8 cellular contexts compared by ENCODE assay signal in genomic region chr17:75875940-75876189, GRCh38. TPM values are rescaled to one million over a fixed set of nuclear protein-coding genes. Genes with fewer than 3 reads are reported as not detected.
DNase-seq lines count a peak whose midpoint lies in the region; ATAC-seq and TF ChIP-seq lines count a peak whose summit lies in the region.

No MANE protein-coding gene starts in this region.

- H3K9me3 ChIP-seq in right lobe of liver, result no peaks in the 10 kb centered on the region
- no peaks in the 10 kb centered on the region for H3K9me3 ChIP-seq in upper lobe of left lung

- peak overlapping the region; percentile 61 to 70 (median 66) for H3K4me3 ChIP-seq in right lobe of liver
- peak overlapping the region in 2 of 4 donors; percentile 72 to 80 for H3K4me3 ChIP-seq in upper lobe of left lung

- intact Hi-C loops in activated naive CD4-positive, alpha-beta T cell treated with anti-CD3 and anti-CD28 coated beads for 36 hours (cut with micrococcal nuclease), result loop anchor here (1.0 kb wide), 2 partner anchors 20 to 33 kb away; partner anchors contain the start of gene TRIM65
- intact Hi-C loops in right lobe of liver (cut with DNase I), result no loop called here

- peaks cover 0 to 38% (median 9%) of the 10 kb centered on the region in 4 donors for H3K4me1 ChIP-seq in right lobe of liver
- H3K4me1 ChIP-seq in upper lobe of left lung, result peaks cover 49 to 66% (median 58%) of the 10 kb centered on the region in 4 donors

- peaks cover 34% of the 10 kb centered on the region for H3K4me1 Mint-ChIP-seq in activated naive CD4-positive, alpha-beta T cell treated with anti-CD3 and anti-CD28 coated beads for 36 hours (ENCODE audit: low read depth)
- H3K4me1 Mint-ChIP-seq in activated naive CD8-positive, alpha-beta T cell treated with anti-CD3 and anti-CD28 coated beads for 36 hours, result peaks cover 31% of the 10 kb centered on the region

- CTCF ChIA-PET in activated naive CD4-positive, alpha-beta T cell treated with anti-CD3 and anti-CD28 coated beads for 36 hours (lab: Charles Lee), result interaction anchor here (0.6 to 7.2 kb wide), 11 partner anchors 11 to 509 kb away, joined by 3 to 66 read pairs (median 4); partner anchors contain the start of genes GALK1, SPHK1, TRIM65 and WBP2

- TF ChIP-seq POLR2A in right lobe of liver (IDR thresholded peaks at IDR 0.05) (peak; percentile 9), upper lobe of left lung (IDR thresholded peaks at IDR 0.05) (no peak)

- no peaks in the 10 kb centered on the region for H3K9me3 Mint-ChIP-seq in activated naive CD4-positive, alpha-beta T cell treated with anti-CD3 and anti-CD28 coated beads for 36 hours
- no peaks in the 10 kb centered on the region for H3K9me3 Mint-ChIP-seq in activated naive CD8-positive, alpha-beta T cell treated with anti-CD3 and anti-CD28 coated beads for 36 hours

- WGBS in right lobe of liver (ENCODE audit: insufficient coverage, low coverage, low lambda C conversion rate, missing lambda C conversion rate), result 0% methylated on average over 1 of the region's 5 CpGs
- WGBS in upper lobe of left lung, 2 donors, result 20% methylated on average over 2 of the region's 5 CpGs; no CpG with 5 or more reads in 1 of the 2 donors

- DNase-seq in activated naive CD4-positive, alpha-beta T cell treated with anti-CD3 and anti-CD28 coated beads for 36 hours, result no peak
- DNase-seq in activated naive CD4-positive, alpha-beta T cell treated with anti-CD3 and anti-CD28 coated beads, Interleukin-2, amount 50 U/mL, for 16 hours, result no peak
- no peak for DNase-seq in activated naive CD8-positive, alpha-beta T cell treated with anti-CD3 and anti-CD28 coated beads for 36 hours
- DNase-seq in right lobe of liver, result no peak
- peak in 1 of 2 donors; percentile 77 for DNase-seq in upper lobe of left lung
- no peak for DNase-seq in epidermal melanocyte (ENCODE audit: insufficient read length, low spot score)

- H3K27ac ChIP-seq in right lobe of liver (peak overlapping the region; percentile 67 to 89 (median 76)), upper lobe of left lung (peak overlapping the region; percentile 91 to 95 (median 94))

- H3K27me3 Mint-ChIP-seq in activated naive CD4-positive, alpha-beta T cell treated with anti-CD3 and anti-CD28 coated beads for 36 hours (ENCODE audit: low read depth), result peaks cover 3% of the 10 kb centered on the region
- H3K27me3 Mint-ChIP-seq in activated naive CD8-positive, alpha-beta T cell treated with anti-CD3 and anti-CD28 coated beads for 36 hours, result peaks cover 5% of the 10 kb centered on the region

- TF ChIP-seq CTCF in right lobe of liver (IDR thresholded peaks at IDR 0.05) (no peak), upper lobe of left lung (IDR thresholded peaks at IDR 0.05) (no peak)

- peak overlapping the region; percentile 83 for H3K27ac Mint-ChIP-seq in activated naive CD4-positive, alpha-beta T cell treated with anti-CD3 and anti-CD28 coated beads for 36 hours
- peak overlapping the region; percentile 71 for H3K27ac Mint-ChIP-seq in activated naive CD8-positive, alpha-beta T cell treated with anti-CD3 and anti-CD28 coated beads for 36 hours

- H3K36me3 Mint-ChIP-seq in activated naive CD4-positive, alpha-beta T cell treated with anti-CD3 and anti-CD28 coated beads for 36 hours (ENCODE audit: low read depth), result peaks cover 5% of the 10 kb centered on the region
- H3K36me3 Mint-ChIP-seq in activated naive CD8-positive, alpha-beta T cell treated with anti-CD3 and anti-CD28 coated beads for 36 hours, result peaks cover 5% of the 10 kb centered on the region

- H3K36me3 ChIP-seq in right lobe of liver (peaks cover 0 to 7% (median 0%) of the 10 kb centered on the region in 4 donors), upper lobe of left lung (peaks cover 0 to 24% (median 10%) of the 10 kb centered on the region in 4 donors)

- ATAC-seq in right lobe of liver (peak in 3 of 4 donors; percentile 19 to 52 (median 45)), upper lobe of left lung (ENCODE audit: low FRiP score in 2 of 2) (peak in 1 of 2 donors; percentile 23), HG03460 (IDR thresholded peaks at IDR 0.05; ENCODE audit: unreplicated experiment) (no peak), GM18868 (IDR thresholded peaks at IDR 0.05; ENCODE audit: unreplicated experiment) (no peak)

- peak overlapping the region; percentile 93 for H3K4me3 Mint-ChIP-seq in activated naive CD4-positive, alpha-beta T cell treated with anti-CD3 and anti-CD28 coated beads for 36 hours
- peak overlapping the region; percentile 82 for H3K4me3 Mint-ChIP-seq in activated naive CD8-positive, alpha-beta T cell treated with anti-CD3 and anti-CD28 coated beads for 36 hours

- H3K27me3 ChIP-seq in right lobe of liver (no peaks in the 10 kb centered on the region), upper lobe of left lung (peaks cover 0 to 3% (median 0%) of the 10 kb centered on the region in 4 donors)

- no peak for TF ChIP-seq EP300 in upper lobe of left lung (IDR thresholded peaks at IDR 0.05)

RNA-seq across cellular contexts. Expression of gene TRIM47, which starts 2.5 kb away (rescaled TPM):
- total RNA-seq in activated naive CD4-positive, alpha-beta T cell treated with anti-CD3 and anti-CD28 coated beads for 36 hours, result 1 to 10 TPM; 8.1 to 9.6 TPM
- total RNA-seq in activated naive CD8-positive, alpha-beta T cell treated with anti-CD3 and anti-CD28 coated beads for 36 hours, result 10 to 100 TPM; 16.4 to 18.3 TPM
- total RNA-seq in right lobe of liver (10 to 100 TPM in 5 of 6 experiments, 1 to 10 TPM in 1; 9.1 to 27.0 (median 21.5) TPM), upper lobe of left lung (10 to 100 TPM; 20.1 to 55.6 (median 33.3) TPM)

RNA-seq across cellular contexts. Expression of gene WBP2, which starts 20.7 kb away (rescaled TPM):
- 10 to 100 TPM; 65.0 to 68.7 TPM for total RNA-seq in activated naive CD4-positive, alpha-beta T cell treated with anti-CD3 and anti-CD28 coated beads for 36 hours
- 10 to 100 TPM; 45.0 to 49.3 TPM for total RNA-seq in activated naive CD8-positive, alpha-beta T cell treated with anti-CD3 and anti-CD28 coated beads for 36 hours
- total RNA-seq in right lobe of liver (10 to 100 TPM; 57.5 to 99.2 (median 68.7) TPM), upper lobe of left lung (100 to 1,000 TPM in 2 of 6 donors, 10 to 100 TPM in 4; 70.1 to 183 (median 87.8) TPM)

RNA-seq across cellular contexts. Expression of gene TRIM65, which starts 20.9 kb away (rescaled TPM):
- total RNA-seq in activated naive CD4-positive, alpha-beta T cell treated with anti-CD3 and anti-CD28 coated beads for 36 hours, result 10 to 100 TPM; 24.5 to 25.5 TPM
- total RNA-seq in activated naive CD8-positive, alpha-beta T cell treated with anti-CD3 and anti-CD28 coated beads for 36 hours, result 10 to 100 TPM; 37.2 to 41.7 TPM
- total RNA-seq in right lobe of liver (1 to 10 TPM; 5.9 to 8.1 (median 7.6) TPM), upper lobe of left lung (10 to 100 TPM; 23.4 to 35.1 (median 28.2) TPM)

RNA-seq across cellular contexts. Expression of gene MRPL38, which starts 28.8 kb away (rescaled TPM):
- 100 to 1,000 TPM; 109 to 117 TPM for total RNA-seq in activated naive CD4-positive, alpha-beta T cell treated with anti-CD3 and anti-CD28 coated beads for 36 hours
- total RNA-seq in activated naive CD8-positive, alpha-beta T cell treated with anti-CD3 and anti-CD28 coated beads for 36 hours, result 100 to 1,000 TPM; 148 to 161 TPM
- total RNA-seq in right lobe of liver, result 10 to 100 TPM; 46.1 to 79.8 (median 57.3) TPM
- 100 to 1,000 TPM in 1 of 6 donors, 10 to 100 TPM in 5; 35.4 to 115 (median 77.0) TPM for total RNA-seq in upper lobe of left lung

RNA-seq across cellular contexts. Expression of gene UNC13D, which starts 31.7 kb away (rescaled TPM):
- total RNA-seq in activated naive CD4-positive, alpha-beta T cell treated with anti-CD3 and anti-CD28 coated beads for 36 hours, result 10 to 100 TPM; 98.5 to 99.1 TPM
- 100 to 1,000 TPM; 145 to 156 TPM for total RNA-seq in activated naive CD8-positive, alpha-beta T cell treated with anti-CD3 and anti-CD28 coated beads for 36 hours
- 10 to 100 TPM in 3 of 6 experiments, 1 to 10 TPM in 3; 3.4 to 12.5 (median 10.7) TPM for total RNA-seq in right lobe of liver
- total RNA-seq in upper lobe of left lung, result 100 to 1,000 TPM in 4 of 6 donors, 10 to 100 TPM in 2; 38.0 to 243 (median 123) TPM

Comparison
In these comparisons a context has a peak if more than half of its experiments do, and no peak if none do; other contexts are left out.
1. ATAC-seq: peak in right lobe of liver (3 of 4); none in HG03460 (single experiment) and GM18868 (single experiment).